ENCODE assay signal across 9 cellular contexts in the genomic region with DNA sequence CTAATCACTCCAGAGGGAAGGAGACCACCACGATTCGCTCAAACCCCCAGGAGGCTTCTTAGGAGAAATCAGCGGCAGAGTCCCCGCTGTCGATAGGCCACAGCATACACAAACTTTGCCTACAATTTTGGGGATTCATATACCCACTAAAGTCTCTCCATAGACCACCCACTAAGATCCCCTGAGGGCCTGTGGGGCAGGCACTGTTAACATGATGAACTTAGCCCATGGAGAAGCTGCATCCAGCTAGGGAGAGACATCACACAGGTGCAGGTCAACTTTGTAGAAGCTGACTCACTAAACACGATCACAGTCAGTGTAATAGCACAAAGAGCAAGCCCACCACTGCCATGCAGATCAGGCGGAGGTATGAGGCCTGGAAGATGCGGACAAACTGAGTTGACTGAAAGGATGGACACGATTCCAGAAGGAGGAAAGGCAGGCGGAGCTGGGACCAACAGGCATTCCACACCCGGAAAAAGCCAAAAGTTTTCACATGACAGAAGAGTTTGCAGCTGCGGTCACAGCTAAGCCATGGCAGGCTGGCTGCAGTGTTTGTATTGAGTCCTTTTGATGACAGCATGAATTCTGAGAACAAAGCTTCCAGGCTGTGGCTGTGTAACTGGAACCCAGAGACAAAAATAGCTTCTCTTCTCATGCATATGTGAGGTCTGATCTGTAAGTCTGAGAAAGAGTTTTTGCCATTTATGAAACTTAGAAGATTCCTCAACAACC.
DNase-seq lines count a peak whose midpoint lies in the region; TF ChIP-seq lines count a peak whose summit lies in the region.
"Had no signal": no experiment of that assay in that cellular context is flagged by ENCODE, and none has a peak within 500 bp of the region (broad histone marks: within the 10 kb centered on the region; RNA-seq: fewer than 3 reads in every experiment).

No MANE protein-coding gene starts in this region.

- H3K27me3 ChIP-seq in SJCRH30 (no peaks in the 10 kb centered on the region), neural progenitor cell (no peaks in the 10 kb centered on the region), trophoblast cell (ENCODE audit: insufficient read depth, low read length) (no peaks in the 10 kb centered on the region)

- no peak overlapping the region for H3K23ac ChIP-seq in trophoblast cell (ENCODE audit: low read length)

- peak overlapping the region; percentile 20 for H3K4me3 Mint-ChIP-seq in neural progenitor cell
- H3K4me3 Mint-ChIP-seq in activated CD4-positive, alpha-beta T cell treated with anti-CD3 and anti-CD28 coated beads, Interleukin-2, amount 10 ng/mL, durations not matched to agents 7 days and 5 days, result no peak overlapping the region

- no peak overlapping the region for H3K14ac ChIP-seq in trophoblast cell (ENCODE audit: low read length)

- no CpG with 5 or more reads among the region's 12 CpGs for WGBS in trophoblast cell (ENCODE audit: extremely low coverage, insufficient coverage, insufficient read length)

- DNase-seq in DMS53 treated with DMSO at 0.1 percent for 48 hours (lab: John Stamatoyannopoulos, UW; ENCODE audit: unreplicated experiment) (peak; percentile 82), SJCRH30 (peak; percentile 91 to 97), foreskin melanocyte (peak; percentile 97), neural progenitor cell (ENCODE audit: low spot score) (peak; percentile 75), NCI-H774 (lab: John Stamatoyannopoulos, UW) (no peak), trophoblast cell (no peak)
- DNase-seq in activated CD4-positive, CD25-positive, alpha-beta regulatory T cell treated with anti-CD3 and anti-CD28 coated beads, Interleukin-2, amount 50 U/mL, for 72 hours, result no peak
- no peak for DNase-seq in activated CD4-positive, alpha-beta T cell treated with anti-CD3 and anti-CD28 coated beads, Interleukin-2, amount 10 ng/mL, durations not matched to agents 7 days and 5 days
- DNase-seq: activated T-cell treated with anti-CD3 and anti-CD28 coated beads, Interleukin-2, amount 50 U/mL, for 1 hour had no signal

- H3K9me3 ChIP-seq in SJCRH30 (replicated peaks) (no peaks in the 10 kb centered on the region), neural progenitor cell (ENCODE audit: low read depth) (no peaks in the 10 kb centered on the region), trophoblast cell (ENCODE audit: insufficient read depth, low read depth, low read length) (no peaks in the 10 kb centered on the region)

- TF ChIP-seq CTCF in neural progenitor cell (IDR thresholded peaks at IDR 0.05), result no peak

- H3K79me1 ChIP-seq in trophoblast cell (ENCODE audit: low read length), result no peaks in the 10 kb centered on the region

- POLR2A ChIA-PET in activated CD4-positive, alpha-beta T cell treated with anti-CD3 and anti-CD28 coated beads, Interleukin-2, amount 10 ng/mL, durations not matched to agents 7 days and 5 days (lab: Charles Lee), result no interaction called here

- H2BK5ac ChIP-seq in trophoblast cell (ENCODE audit: low read depth, low read length, poor library complexity), result no peak overlapping the region

- no peak overlapping the region for H4K8ac ChIP-seq in trophoblast cell (ENCODE audit: low read depth, low read length)

- no peak overlapping the region for H2BK12ac ChIP-seq in trophoblast cell (ENCODE audit: low read length)

- H3K4me2 ChIP-seq in neural progenitor cell (peak overlapping the region; percentile 56), trophoblast cell (ENCODE audit: low read length) (no peak overlapping the region)

- H3K27ac ChIP-seq in SJCRH30 (peak overlapping the region; percentile 43), neural progenitor cell (no peak overlapping the region), trophoblast cell (ENCODE audit: low read depth, low read length) (no peak overlapping the region)

- H3K4me1 ChIP-seq in SJCRH30, result peaks cover 50% of the 10 kb centered on the region
- peaks cover 27% of the 10 kb centered on the region for H3K4me1 ChIP-seq in neural progenitor cell
- H3K4me1 ChIP-seq in trophoblast cell (ENCODE audit: control insufficient read depth in 1 of 2, insufficient read depth in 2 of 2, low read length in 2 of 2), result peaks cover 4 to 5% of the 10 kb centered on the region in 2 experiments

- H3K79me2 ChIP-seq in neural progenitor cell (ENCODE audit: low read depth) (no peaks in the 10 kb centered on the region), trophoblast cell (ENCODE audit: control insufficient read depth, insufficient read depth, low read length, poor library complexity) (no peaks in the 10 kb centered on the region)

- H3K4me1 Mint-ChIP-seq in neural progenitor cell, result peaks cover 68% of the 10 kb centered on the region
- H3K4me1 Mint-ChIP-seq in activated CD4-positive, alpha-beta T cell treated with anti-CD3 and anti-CD28 coated beads, Interleukin-2, amount 10 ng/mL, durations not matched to agents 7 days and 5 days, result no peaks in the 10 kb centered on the region

- H3F3A ChIP-seq in neural progenitor cell (ENCODE audit: low read depth), result peaks cover 6% of the 10 kb centered on the region

- CTCF ChIA-PET in activated CD4-positive, alpha-beta T cell treated with anti-CD3 and anti-CD28 coated beads, Interleukin-2, amount 10 ng/mL, durations not matched to agents 7 days and 5 days (lab: Charles Lee), result interaction anchor here (0.8 kb wide), 1 partner anchor 20 kb away, joined by 3 read pairs; no protein-coding TSS in a partner anchor

- no peak overlapping the region for H4K12ac ChIP-seq in trophoblast cell (ENCODE audit: low read depth, low read length)

- no peaks in the 10 kb centered on the region for H3K36me3 Mint-ChIP-seq in neural progenitor cell
- no peaks in the 10 kb centered on the region for H3K36me3 Mint-ChIP-seq in activated CD4-positive, alpha-beta T cell treated with anti-CD3 and anti-CD28 coated beads, Interleukin-2, amount 10 ng/mL, durations not matched to agents 7 days and 5 days (ENCODE audit: low read depth)

- no peak overlapping the region for H4K91ac ChIP-seq in trophoblast cell (ENCODE audit: low read depth, low read length)

- H3K36me3 ChIP-seq in SJCRH30, result no peaks in the 10 kb centered on the region
- no peaks in the 10 kb centered on the region for H3K36me3 ChIP-seq in neural progenitor cell
- H3K36me3 ChIP-seq in trophoblast cell (ENCODE audit: control insufficient read depth in 1 of 2, insufficient read depth in 2 of 2, low read length in 2 of 2), result no peaks in the 10 kb centered on the region

- no peak overlapping the region for H3K4ac ChIP-seq in trophoblast cell (ENCODE audit: low read depth, low read length)

- H3K9ac ChIP-seq in neural progenitor cell (no peak overlapping the region), trophoblast cell (ENCODE audit: low read length) (no peak overlapping the region)

- no peak overlapping the region for H3K18ac ChIP-seq in trophoblast cell (ENCODE audit: low read length)

- H3K27ac Mint-ChIP-seq in neural progenitor cell, result peak overlapping the region; percentile 97
- no peak overlapping the region for H3K27ac Mint-ChIP-seq in activated CD4-positive, alpha-beta T cell treated with anti-CD3 and anti-CD28 coated beads, Interleukin-2, amount 10 ng/mL, durations not matched to agents 7 days and 5 days

- H3K4me3 ChIP-seq in SJCRH30 (peak overlapping the region; percentile 6), neural progenitor cell (no peak overlapping the region), trophoblast cell (ENCODE audit: low read depth, low read length) (no peak overlapping the region)

- peaks cover 3% of the 10 kb centered on the region for H3K27me3 Mint-ChIP-seq in neural progenitor cell (ENCODE audit: insufficient read depth, low read depth)
- H3K27me3 Mint-ChIP-seq in activated CD4-positive, alpha-beta T cell treated with anti-CD3 and anti-CD28 coated beads, Interleukin-2, amount 10 ng/mL, durations not matched to agents 7 days and 5 days, result peaks cover 3% of the 10 kb centered on the region

- H2BK120ac ChIP-seq in trophoblast cell (ENCODE audit: insufficient read depth, low read length, poor library complexity), result no peak overlapping the region

- H2AFZ ChIP-seq in neural progenitor cell (replicated peaks) (peak overlapping the region; percentile 3), trophoblast cell (ENCODE audit: insufficient read depth, low read length, poor library complexity) (no peak overlapping the region)

- H4K20me1 ChIP-seq in neural progenitor cell (ENCODE audit: low read depth), result no peaks in the 10 kb centered on the region

- H3K9me3 Mint-ChIP-seq in neural progenitor cell, result no peaks in the 10 kb centered on the region
- H3K9me3 Mint-ChIP-seq in activated CD4-positive, alpha-beta T cell treated with anti-CD3 and anti-CD28 coated beads, Interleukin-2, amount 10 ng/mL, durations not matched to agents 7 days and 5 days, result no peaks in the 10 kb centered on the region

- H2AK5ac ChIP-seq in trophoblast cell (ENCODE audit: low read length), result no peak overlapping the region

Comparison
In these comparisons a context has a peak if more than half of its experiments do, and no peak if none do; other contexts are left out.
1. DNase-seq: peak in DMS53 treated with DMSO at 0.1 percent for 48 hours (single experiment), SJCRH30 (2 of 2), foreskin melanocyte (single experiment) and neural progenitor cell (single experiment); none in NCI-H774 (single experiment), activated CD4-positive, CD25-positive, alpha-beta regulatory T cell treated with anti-CD3 and anti-CD28 coated beads, Interleukin-2, amount 50 U/mL, for 72 hours (single experiment), trophoblast cell (0 of 2) and activated CD4-positive, alpha-beta T cell treated with anti-CD3 and anti-CD28 coated beads, Interleukin-2, amount 10 ng/mL, durations not matched to agents 7 days and 5 days (single experiment).